9 cellular contexts compared by ENCODE assay signal in the genomic region with DNA sequence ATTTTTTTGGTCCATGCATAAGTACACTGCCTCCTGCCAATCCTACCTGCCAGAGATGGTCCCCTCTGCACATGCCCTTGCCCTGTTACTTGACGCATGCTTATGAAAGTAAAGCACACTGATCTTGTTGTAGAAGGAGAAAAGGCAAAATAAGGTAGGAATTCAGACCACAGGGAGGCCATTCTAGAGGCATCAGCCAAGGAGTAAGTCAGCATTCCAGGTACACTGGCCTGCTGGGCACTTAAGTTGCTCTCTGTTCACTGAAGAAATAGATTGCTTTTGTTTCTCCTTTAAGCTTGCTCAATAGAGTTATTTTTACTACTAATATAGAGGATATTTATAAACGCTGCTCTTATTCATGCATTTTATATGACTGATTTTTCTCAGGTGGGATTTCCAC.
"Had no signal": no experiment of that assay in that cellular context is flagged by ENCODE, and none has a peak within 500 bp of the region (broad histone marks: within the 10 kb centered on the region; RNA-seq: fewer than 3 reads in every experiment).

No MANE protein-coding gene starts in this region.

- H3K36me3 ChIP-seq: HAP-1 had no signal

- H3K9me3 ChIP-seq: HAP-1 had no signal

- DNase-seq: GOT3, HFFc6, IMR-90, KG1 had no signal

- H3K4me3 Mint-ChIP-seq: HFFc6 had no signal

- FAIRE-seq: H54, HTR-8/SVneo, K562 had no signal

- H3K4me1 ChIP-seq: HAP-1 had no signal

- H3K27ac Mint-ChIP-seq: HFFc6 had no signal

- H3K4me3 ChIP-seq: HAP-1, K562 had no signal

- ATAC-seq: HCT116, K562 had no signal
